ENCODE assay signal across 1 cellular context in genomic region chr5:112737472-112738179, GRCh38.
A peak's percentile ranks its signal among the peaks of the same experiment; 100 is the strongest.
TF ChIP-seq lines count a peak whose summit lies in the region.

APC (plus strand) TSS chr5:112737885; CDS start chr5:112754891, 17,006 bp downstream.

TF ChIP-seq in GM12878, 131 proteins besides CTCF, POLR2A, EP300 and RAD21 (continued from another document and continues in another):
- TF ChIP-seq REST (IDR thresholded peaks at IDR 0.05; ENCODE audit: low read depth, low read length) (no peak), RAD51 (IDR thresholded peaks at IDR 0.05) (peak; percentile 97), TCF7 (IDR thresholded peaks at IDR 0.05; ENCODE audit: borderline replicate concordance) (no peak), IKZF2 (IDR thresholded peaks at IDR 0.05) (peak; percentile 61 to 65; a peak in 2 of 4 replicates), HDAC6 (IDR thresholded peaks at IDR 0.05; ENCODE audit: unreplicated experiment) (no peak), ZNF622 (IDR thresholded peaks at IDR 0.05) (no peak), YBX1 (IDR thresholded peaks at IDR 0.05) (no peak), HCFC1 (IDR thresholded peaks at IDR 0.05; ENCODE audit: low read length) (0 out of 2 replicates have a peak, but pooled peaks have one; percentile 21), MYB (IDR thresholded peaks at IDR 0.05; ENCODE audit: borderline replicate concordance, low read depth, low read length) (no peak), IRF3 (IDR thresholded peaks at IDR 0.05) (0 out of 2 replicates have a peak, but pooled peaks have one; percentile 20), ZNF274 (IDR thresholded peaks at IDR 0.05; ENCODE audit: insufficient read depth, insufficient read length) (no peak), CHD1 (IDR thresholded peaks at IDR 0.05; ENCODE audit: low read depth, low read length) (no peak), TBL1XR1 (IDR thresholded peaks at IDR 0.05; ENCODE audit: low read depth, low read length) (no peak), KAT2A (conservative IDR thresholded peaks at IDR 0.05; ENCODE audit: control insufficient read depth, low read depth, low read length) (no peak), BACH1 (IDR thresholded peaks at IDR 0.05; ENCODE audit: borderline replicate concordance) (0 out of 2 replicates have a peak, but pooled peaks have one; percentile 44), IRF4 (IDR thresholded peaks at IDR 0.05; ENCODE audit: low read depth, low read length) (0 out of 2 replicates have a peak, but pooled peaks have one; percentile 6), NR2C1 (IDR thresholded peaks at IDR 0.05) (no peak), TARDBP (IDR thresholded peaks at IDR 0.05; ENCODE audit: borderline replicate concordance) (no peak), ZBED1 (IDR thresholded peaks at IDR 0.05; ENCODE audit: borderline replicate concordance) (no peak), PAX8 (IDR thresholded peaks at IDR 0.05) (no peak), PBX3 (IDR thresholded peaks at IDR 0.05; ENCODE audit: insufficient replicate concordance, low read depth, low read length) (peak; percentile 13), LARP7 (IDR thresholded peaks at IDR 0.05) (peak; percentile 65; the same call in 1 of the 2 replicates), E2F4 (IDR thresholded peaks at IDR 0.05; ENCODE audit: low read depth, low read length) (no peak), ESRRA (IDR thresholded peaks at IDR 0.05; ENCODE audit: low read length) (no peak), MAX (IDR thresholded peaks at IDR 0.05; ENCODE audit: low read depth, low read length) (peak; percentile 91; the same call in 1 of the 2 replicates), SPI1 (IDR thresholded peaks at IDR 0.05; ENCODE audit: borderline replicate concordance, insufficient read depth, low read depth, low read length) (no peak), ZBTB4 (CRISPR knock-in tag; IDR thresholded peaks at IDR 0.05) (no peak), EZH2 (IDR thresholded peaks at IDR 0.05; ENCODE audit: borderline replicate concordance, control insufficient read depth, low read depth, low read length) (no peak), ATF3 (IDR thresholded peaks at IDR 0.05; ENCODE audit: borderline replicate concordance, extremely low read depth, low read depth, low read length) (peak; percentile 86; the same call in 1 of the 2 replicates), ZNF687 (IDR thresholded peaks at IDR 0.05) (peak; percentile 44; the same call in 1 of the 2 replicates), SREBF1 (IDR thresholded peaks at IDR 0.05; ENCODE audit: low read length) (no peak), RUNX3 (IDR thresholded peaks at IDR 0.05; ENCODE audit: low read length) (no peak; the same call in 1 of the 2 replicates), TCF3 (IDR thresholded peaks at IDR 0.05; ENCODE audit: borderline replicate concordance, insufficient read depth, low read depth, low read length) (0 out of 2 replicates have a peak, but pooled peaks have one; percentile 37), POU2F2 (IDR thresholded peaks at IDR 0.05; ENCODE audit: borderline replicate concordance, low read depth, low read length) (peak; percentile 26; the same call in 1 of the 3 replicates), SP1 (IDR thresholded peaks at IDR 0.05; ENCODE audit: low read depth, low read length) (peak; percentile 50), MXI1 (IDR thresholded peaks at IDR 0.05; ENCODE audit: low read depth, low read length) (peak; percentile 72; the same call in 1 of the 2 replicates), ATF7 (IDR thresholded peaks at IDR 0.05; ENCODE audit: low read depth) (no peak; the same call in 1 of the 2 replicates), ZNF207 (IDR thresholded peaks at IDR 0.05; ENCODE audit: borderline replicate concordance) (no peak), PAX5 (IDR thresholded peaks at IDR 0.05; ENCODE audit: borderline replicate concordance, low read depth, low read length) (0 out of 2 replicates have a peak, but pooled peaks have one; percentile 38), MEF2B (IDR thresholded peaks at IDR 0.05; ENCODE audit: partially characterized antibody, poor library complexity, severe bottlenecking) (no peak), NKRF (conservative IDR thresholded peaks at IDR 0.05) (0 out of 2 replicates have a peak, but pooled peaks have one; percentile 40), TCF12 (IDR thresholded peaks at IDR 0.05; ENCODE audit: low read depth, low read length) (0 out of 2 replicates have a peak, but pooled peaks have one; percentile 41), EED (IDR thresholded peaks at IDR 0.05; ENCODE audit: low read depth) (peak; percentile 80), NBN (IDR thresholded peaks at IDR 0.05) (no peak; the same call in 1 of the 2 replicates), ZZZ3 (IDR thresholded peaks at IDR 0.05; ENCODE audit: control insufficient read depth, insufficient read length, low read depth) (no peak), ZNF24 (IDR thresholded peaks at IDR 0.05) (no peak), CBX5 (IDR thresholded peaks at IDR 0.05; ENCODE audit: low read depth) (no peak)
